Comparison of ENCODE assay signal across 22 cellular contexts in genomic region chr3:88311826-88312225, GRCh38.
A peak's percentile ranks its signal among the peaks of the same experiment; 100 is the strongest.
DNase-seq lines count a peak whose midpoint lies in the region; ATAC-seq, FAIRE-seq and TF ChIP-seq lines count a peak whose summit lies in the region.
"Had no signal": no experiment of that assay in that cellular context is flagged by ENCODE, and none has a peak within 500 bp of the region (broad histone marks: within the 10 kb centered on the region; RNA-seq: fewer than 3 reads in every experiment).

No MANE protein-coding gene starts in this region.

- no peaks in the 10 kb centered on the region for H3K27me3 ChIP-seq in K562 (ENCODE audit: control insufficient read depth in 2 of 2, insufficient read depth in 2 of 2, low read length in 2 of 2)
- H3K27me3 ChIP-seq in HepG2 (ENCODE audit: control insufficient read depth in 1 of 2, insufficient read depth in 2 of 2, low read length in 2 of 2), result no peaks in the 10 kb centered on the region
- H3K27me3 ChIP-seq: dorsolateral prefrontal cortex, transverse colon had no signal

- H2AFZ ChIP-seq in K562 (ENCODE audit: low read depth, low read length) (no peak overlapping the region), HepG2 (ENCODE audit: low read length) (no peak overlapping the region)

- H3K4me3 ChIP-seq in K562 (no peak overlapping the region), HepG2 (replicated peaks in 1 of 3; ENCODE audit: insufficient read depth in 1 of 3, low read depth in 2 of 3, low read length in 3 of 3) (no peak overlapping the region)
- H3K4me3 ChIP-seq: dorsolateral prefrontal cortex, lower lobe of right lung, transverse colon had no signal

- POLR2A ChIA-PET in K562 (lab: Yijun Ruan, JAX), result no interaction called here
- POLR2A ChIA-PET in HepG2 (lab: Yijun Ruan, JAX), result no interaction called here

- H4K20me1 ChIP-seq in K562 (replicated peaks; ENCODE audit: control insufficient read depth, insufficient read depth, low read length) (no peaks in the 10 kb centered on the region), HepG2 (ENCODE audit: insufficient read depth, low read length) (no peaks in the 10 kb centered on the region)

- BruUV-seq in K562 (replicated peaks; lab: Mats Ljungman, UMichigan) (no TSS peak), HepG2 (replicated peaks; lab: Mats Ljungman, UMichigan) (no TSS peak)

- FAIRE-seq in K562 (lab: Jason Lieb, UNC), result no peak
- no peak for FAIRE-seq in HepG2 (lab: Jason Lieb, UNC)
- FAIRE-seq: TTC549 had no signal

- H3K4me2 ChIP-seq in K562 (ENCODE audit: insufficient read depth, low read length), result no peak overlapping the region
- H3K4me2 ChIP-seq in HepG2 (ENCODE audit: low read depth, low read length), result no peak overlapping the region

- no peak for TF ChIP-seq POLR2A in K562 (conservative IDR thresholded peaks at IDR 0.05)
- no peak for TF ChIP-seq POLR2A in HepG2 (IDR thresholded peaks at IDR 0.05; ENCODE audit: insufficient read depth in 1 of 2, low read depth in 2 of 2, low read length in 2 of 2)

- in situ Hi-C loops in K562 (cut with MboI) (no loop called here), HepG2 (cut with HindIII; ENCODE audit: extremely low pct_ligation_motif_present, low pct_unique_long_range_greater_than_20kb) (no loop called here)

- intact Hi-C loops in K562 (cut with micrococcal nuclease) (no loop called here), HepG2 (cut with micrococcal nuclease; ENCODE audit: unreplicated experiment) (no loop called here)

- TF ChIP-seq CTCF in K562 (IDR thresholded peaks at IDR 0.05 in 2 of 3, conservative IDR thresholded peaks at IDR 0.05 in 1 of 3; ENCODE audit: insufficient read depth in 2 of 3, low read depth in 1 of 3, low read length in 3 of 3) (no peak), HepG2 (CRISPR knock-in tag; IDR thresholded peaks at IDR 0.05) (no peak)

- ATAC-seq in GM19351 (IDR thresholded peaks at IDR 0.05; ENCODE audit: unreplicated experiment) (peak; percentile 82), GM21723 (IDR thresholded peaks at IDR 0.05; ENCODE audit: unreplicated experiment) (peak; percentile 63), HG03432 (IDR thresholded peaks at IDR 0.05; ENCODE audit: unreplicated experiment) (peak; percentile 78), K562 (no peak), HepG2 (no peak), GM21381 (IDR thresholded peaks at IDR 0.05; ENCODE audit: unreplicated experiment) (no peak)
- ATAC-seq: activated CD8-positive, alpha-beta T cell treated with anti-CD3 and anti-CD28 coated beads for 36 hours; lower lobe of right lung had no signal

- H3K79me2 ChIP-seq in K562 (ENCODE audit: control insufficient read depth, insufficient read depth, low read length), result no peaks in the 10 kb centered on the region
- H3K79me2 ChIP-seq in HepG2 (ENCODE audit: insufficient read depth, low read length), result no peaks in the 10 kb centered on the region

- no peaks in the 10 kb centered on the region for H3K9me1 ChIP-seq in K562 (ENCODE audit: control insufficient read depth, insufficient read depth, low read length)

- TF ChIP-seq RAD21 in K562 (CRISPR knock-in tag; conservative IDR thresholded peaks at IDR 0.05 in 1 of 2, IDR thresholded peaks at IDR 0.05 in 1 of 2) (no peak), HepG2 (CRISPR knock-in tag; IDR thresholded peaks at IDR 0.05) (no peak)

- TF ChIP-seq EP300 in K562 (IDR thresholded peaks at IDR 0.05; ENCODE audit: low read length) (no peak), HepG2 (IDR thresholded peaks at IDR 0.05; ENCODE audit: low read depth in 2 of 2, low read length in 2 of 2) (no peak), HepG2 (CRISPR knock-in tag; IDR thresholded peaks at IDR 0.05; ENCODE audit: borderline replicate concordance) (no peak)

- H3K9ac ChIP-seq in K562 (ENCODE audit: insufficient read depth in 1 of 2, low read depth in 2 of 2, low read length in 2 of 2) (no peak overlapping the region), HepG2 (ENCODE audit: insufficient read depth, low read depth, low read length) (no peak overlapping the region)

- H3K9me3 ChIP-seq in K562 (replicated peaks; ENCODE audit: control insufficient read depth, insufficient read depth, low read depth, low read length) (no peaks in the 10 kb centered on the region), HepG2 (ENCODE audit: low read length) (no peaks in the 10 kb centered on the region)
- H3K9me3 ChIP-seq: lower lobe of right lung, transverse colon had no signal

- H3K27ac ChIP-seq in K562 (ENCODE audit: extremely low read depth, low read depth, low read length), result no peak overlapping the region
- H3K27ac ChIP-seq in HepG2 (ENCODE audit: extremely low read length, insufficient read depth, low read length), result no peak overlapping the region
- H3K27ac ChIP-seq: dorsolateral prefrontal cortex, HL-60, lower lobe of right lung, transverse colon had no signal

- no peaks in the 10 kb centered on the region for H3K4me1 ChIP-seq in K562 (replicated peaks in 1 of 2; ENCODE audit: control insufficient read depth in 2 of 2, insufficient read depth in 2 of 2, low read length in 2 of 2)
- H3K4me1 ChIP-seq in HepG2 (ENCODE audit: insufficient read depth, low read length), result no peaks in the 10 kb centered on the region
- H3K4me1 ChIP-seq: lower lobe of right lung, transverse colon had no signal

- DNase-seq in K562 (ENCODE audit: extremely low read depth in 1 of 4, low spot score in 3 of 4) (no peak), HepG2 (ENCODE audit: low spot score) (no peak), amygdala (lab: John Stamatoyannopoulos, UW) (no peak)
- DNase-seq: activated CD4-positive, alpha-beta T cell treated with anti-CD3 and anti-CD28 coated beads for 1 hour; activated CD8-positive, alpha-beta T cell treated with anti-CD3 and anti-CD28 coated beads for 36 hours; activated effector memory CD4-positive, alpha-beta T cell treated with Interleukin-2 at 50 U/mL for 16 hours; activated naive CD8-positive, alpha-beta T cell treated with anti-CD3 and anti-CD28 coated beads, Interleukin-2, amount 10 ng/mL, durations not matched to agents 7 days and 5 days; CD4-positive, alpha-beta memory T cell; DMS 273 treated with DMSO at 0.1 percent for 48 hours; dorsolateral prefrontal cortex; islet precursor cell; lower lobe of right lung; NCI-H1092; NCI-H2081; nephron progenitor cell; transverse colon had no signal

- CTCF ChIA-PET in K562 (lab: Yijun Ruan, JAX; ENCODE audit: low intra/inter-chr PET ratio) (no interaction called here), HepG2 (lab: Yijun Ruan, JAX; ENCODE audit: low intra/inter-chr PET ratio, low total read pairs) (no interaction called here)

- WGBS in K562 (ENCODE audit: insufficient coverage, low coverage, missing lambda C conversion rate), result 0% methylated on average over 3 of the region's 3 CpGs
- WGBS in HepG2 (ENCODE audit: low lambda C conversion rate), result 3% methylated on average over 3 of the region's 3 CpGs

- H3K36me3 ChIP-seq in K562 (ENCODE audit: control insufficient read depth, insufficient read depth, low read length) (no peaks in the 10 kb centered on the region), HepG2 (replicated peaks in 1 of 2; ENCODE audit: control insufficient read depth in 1 of 2, insufficient read depth in 2 of 2, low read length in 2 of 2) (no peaks in the 10 kb centered on the region)
- H3K36me3 ChIP-seq: lower lobe of right lung, transverse colon had no signal

TF ChIP-seq in K562, 482 proteins besides CTCF, POLR2A, EP300 and RAD21:
- TF ChIP-seq THRB (CRISPR knock-in tag; conservative IDR thresholded peaks at IDR 0.05) (no peak), KLF13 (tag; IDR thresholded peaks at IDR 0.05; ENCODE audit: borderline replicate concordance, low read depth) (no peak), NFIC (IDR thresholded peaks at IDR 0.05) (peak; percentile 74), MXD1 (CRISPR knock-in tag; IDR thresholded peaks at IDR 0.05; ENCODE audit: borderline replicate concordance, poor library complexity, severe bottlenecking) (no peak)
TF ChIP-seq in K562: peak in this region for 1.

TF ChIP-seq in HepG2, 621 proteins besides CTCF, POLR2A, EP300 and RAD21:
- no peak for TF ChIP-seq NR2C2 (CRISPR knock-in tag; IDR thresholded peaks at IDR 0.05; ENCODE audit: borderline replicate concordance)
- no peak for TF ChIP-seq ZNF589 (CRISPR knock-in tag; conservative IDR thresholded peaks at IDR 0.05)
- no peak for TF ChIP-seq ZNF691 (CRISPR knock-in tag; IDR thresholded peaks at IDR 0.05; ENCODE audit: borderline replicate concordance, low read depth)
- no peak for TF ChIP-seq ZNF362 (CRISPR knock-in tag; IDR thresholded peaks at IDR 0.05; ENCODE audit: borderline replicate concordance)

Comparison
In these comparisons a context has a peak if more than half of its experiments do, and no peak if none do; other contexts are left out.
1. ATAC-seq: peak in GM19351 (single experiment), GM21723 (single experiment) and HG03432 (single experiment); none in K562 (single experiment), HepG2 (single experiment) and GM21381 (single experiment).